In genomic region chr19:39845172-39845571, GRCh38 we compare ENCODE assay signal across 8 cellular contexts. TPM values are rescaled to one million over a fixed set of nuclear protein-coding genes. Genes with fewer than 3 reads are reported as not detected.
DNase-seq lines count a peak whose midpoint lies in the region; ATAC-seq and TF ChIP-seq lines count a peak whose summit lies in the region.

No MANE protein-coding gene starts in this region.

- H3K27me3 Mint-ChIP-seq in Calu3 (ENCODE audit: unreplicated experiment) = no peaks in the 10 kb centered on the region
- no peaks in the 10 kb centered on the region for H3K27me3 Mint-ChIP-seq in effector memory CD8-positive, alpha-beta T cell

- H3K9me3 ChIP-seq in NT2/D1 (ENCODE audit: insufficient read depth, low read length) (no peaks in the 10 kb centered on the region), neuronal stem cell (replicated peaks in 1 of 2; ENCODE audit: control insufficient read depth in 2 of 2, insufficient read depth in 1 of 2, low read depth in 1 of 2, low read length in 2 of 2) (no peaks in the 10 kb centered on the region)

- H3K27ac ChIP-seq in neuronal stem cell (replicated peaks; ENCODE audit: low read length) = no peak overlapping the region
- H3K27ac ChIP-seq in substantia nigra (ENCODE audit: low read depth, low read length, poor library complexity, severe bottlenecking) = no peak overlapping the region

- peak overlapping the region; percentile 89 for H2AFZ ChIP-seq in neuronal stem cell (ENCODE audit: low read length)

- H2AK5ac ChIP-seq in neuronal stem cell (ENCODE audit: low read depth, low read length) = no peak overlapping the region

- peaks cover 51% of the 10 kb centered on the region for H3K36me3 Mint-ChIP-seq in Calu3 (ENCODE audit: insufficient read depth, unreplicated experiment)
- peaks cover 11% of the 10 kb centered on the region for H3K36me3 Mint-ChIP-seq in effector memory CD8-positive, alpha-beta T cell (ENCODE audit: insufficient read depth)

- H3K4me3 Mint-ChIP-seq in Calu3 (ENCODE audit: low read depth, unreplicated experiment) = peak overlapping the region; percentile 82
- H3K4me3 Mint-ChIP-seq in effector memory CD8-positive, alpha-beta T cell = peak overlapping the region; percentile 88 to 89

- H3K14ac ChIP-seq in neuronal stem cell (ENCODE audit: low read length) = no peak overlapping the region

- H3K4me2 ChIP-seq in neuronal stem cell (ENCODE audit: insufficient read depth, low read length, poor library complexity, severe bottlenecking) = peak overlapping the region; percentile 71

- peaks cover 15% of the 10 kb centered on the region for H3K36me3 ChIP-seq in NT2/D1 (ENCODE audit: insufficient read depth, insufficient read length, low read length)
- peaks cover 1 to 15% of the 10 kb centered on the region in 2 donors for H3K36me3 ChIP-seq in neuronal stem cell (replicated peaks in 1 of 2; ENCODE audit: control insufficient read depth in 2 of 2, insufficient read depth in 2 of 2, low read length in 2 of 2)

- intact Hi-C loops in Calu3 (cut with micrococcal nuclease; ENCODE audit: unreplicated experiment) = loop anchor here (2.0 kb wide), 1 partner anchor 126 kb away; the partner anchor contains the start of gene PSMC4

- H3K9me3 Mint-ChIP-seq in Calu3 (ENCODE audit: low read depth, unreplicated experiment) = no peaks in the 10 kb centered on the region
- H3K9me3 Mint-ChIP-seq in effector memory CD8-positive, alpha-beta T cell = no peaks in the 10 kb centered on the region

- H3K4me1 Mint-ChIP-seq in Calu3 (ENCODE audit: low read depth, unreplicated experiment) = peaks cover 44% of the 10 kb centered on the region
- H3K4me1 Mint-ChIP-seq in effector memory CD8-positive, alpha-beta T cell (ENCODE audit: low read depth in 2 of 2) = peaks cover 42 to 45% of the 10 kb centered on the region in 2 donors

- no peak overlapping the region for H3K4ac ChIP-seq in neuronal stem cell (ENCODE audit: low read length)

- DNase-seq in Calu3 (no peak), NT2/D1 (ENCODE audit: low read depth, low spot score) (no peak), neuronal stem cell (ENCODE audit: low spot score) (no peak), substantia nigra (lab: John Stamatoyannopoulos, UW) (no peak), NCI-H2081 treated with DMSO at 0.1 percent for 48 hours (lab: John Stamatoyannopoulos, UW) (no peak), SW 1271 (lab: John Stamatoyannopoulos, UW) (no peak)
- DNase-seq in effector memory CD8-positive, alpha-beta T cell = no peak

- H3K4me1 ChIP-seq in NT2/D1 (ENCODE audit: insufficient read depth, insufficient read length) (peaks cover 2% of the 10 kb centered on the region), neuronal stem cell (ENCODE audit: control insufficient read depth in 2 of 2, insufficient read depth in 1 of 2, low read depth in 1 of 2, low read length in 2 of 2) (peaks cover 11 to 20% of the 10 kb centered on the region in 2 donors)

- no TSS peak for BruUV-seq in Calu3 (replicated peaks; lab: Mats Ljungman, UMichigan)

- peak overlapping the region; percentile 46 for H3K27ac Mint-ChIP-seq in Calu3 (ENCODE audit: unreplicated experiment)
- peak overlapping the region; percentile 95 to 96 for H3K27ac Mint-ChIP-seq in effector memory CD8-positive, alpha-beta T cell

- H3K18ac ChIP-seq in neuronal stem cell (ENCODE audit: low read length) = no peak overlapping the region

- CTCF ChIA-PET in Calu3 (lab: Charles Lee) = interaction anchor here (0.6 to 3.8 kb wide), 6 partner anchors 11 to 759 kb away, joined by 3 to 34 read pairs (median 6); partner anchors contain the start of genes DYRK1B and PSMC4

- H3K79me1 ChIP-seq in neuronal stem cell (ENCODE audit: low read depth, low read length) = peaks cover 7% of the 10 kb centered on the region

- ATAC-seq in effector memory CD8-positive, alpha-beta T cell (replicated peaks) = no peak
- ATAC-seq in GM19452 (IDR thresholded peaks at IDR 0.05; ENCODE audit: unreplicated experiment) = no peak

- H2BK15ac ChIP-seq in neuronal stem cell (ENCODE audit: low read length) = no peak overlapping the region

- TF ChIP-seq CTCF in Calu3 (IDR thresholded peaks at IDR 0.05; ENCODE audit: unreplicated experiment) = no peak

- no peak overlapping the region for H2BK12ac ChIP-seq in neuronal stem cell (ENCODE audit: low read length)

- WGBS in neuronal stem cell (ENCODE audit: extremely low coverage in 2 of 2, insufficient read length in 2 of 2, insufficient replicate concordance in 1 of 2), 2 donors = no CpG with 5 or more reads among the region's 5 CpGs

- peak overlapping the region; percentile 98 for H3K9ac ChIP-seq in NT2/D1 (ENCODE audit: insufficient read length, low read depth)
- no peak overlapping the region for H3K9ac ChIP-seq in neuronal stem cell (ENCODE audit: low read depth, low read length, poor library complexity)

- no peak overlapping the region for H4K8ac ChIP-seq in neuronal stem cell (ENCODE audit: low read depth, low read length)

- H4K91ac ChIP-seq in neuronal stem cell (ENCODE audit: low read depth, low read length, poor library complexity) = no peak overlapping the region

- H3K4me3 ChIP-seq in NT2/D1 (ENCODE audit: insufficient read length, low read depth) (peak overlapping the region; percentile 92), neuronal stem cell (ENCODE audit: low read length in 2 of 2) (peak overlapping the region; percentile 89 to 98)

- no peak overlapping the region for H2BK5ac ChIP-seq in neuronal stem cell (ENCODE audit: low read length)

- no peaks in the 10 kb centered on the region for H3K27me3 ChIP-seq in NT2/D1 (ENCODE audit: insufficient read depth, insufficient read length)
- peaks cover 0 to 11% (median 0%) of the 10 kb centered on the region in 3 experiments for H3K27me3 ChIP-seq in neuronal stem cell (ENCODE audit: control insufficient read depth in 3 of 3, insufficient read depth in 3 of 3, low read depth in 1 of 3, low read length in 3 of 3)

- no peak overlapping the region for H2BK120ac ChIP-seq in neuronal stem cell (ENCODE audit: low read depth, low read length)

- H3K23ac ChIP-seq in neuronal stem cell (ENCODE audit: low read depth, low read length, poor library complexity) = no peak overlapping the region

RNA-seq across cellular contexts. Expression of gene FBL, which starts 1.0 kb away (rescaled TPM):
- 641 and 724 TPM in 2 replicates for total RNA-seq in Calu3 (2022)
- polyA plus RNA-seq in neuronal stem cell (2013, experiment 1 of 2) = 435 TPM
- polyA plus RNA-seq in neuronal stem cell (2013, experiment 2 of 2) = 415 TPM

RNA-seq across cellular contexts. Expression of gene DYRK1B, which starts 11.2 kb away (rescaled TPM):
- total RNA-seq in Calu3 (2022) = 21.5 and 24.6 TPM in 2 replicates
- 36.7 TPM for polyA plus RNA-seq in neuronal stem cell (2013, experiment 1 of 2)
- 35.1 TPM for polyA plus RNA-seq in neuronal stem cell (2013, experiment 2 of 2)
